27 cellular contexts compared by ENCODE assay signal in the genomic region with DNA sequence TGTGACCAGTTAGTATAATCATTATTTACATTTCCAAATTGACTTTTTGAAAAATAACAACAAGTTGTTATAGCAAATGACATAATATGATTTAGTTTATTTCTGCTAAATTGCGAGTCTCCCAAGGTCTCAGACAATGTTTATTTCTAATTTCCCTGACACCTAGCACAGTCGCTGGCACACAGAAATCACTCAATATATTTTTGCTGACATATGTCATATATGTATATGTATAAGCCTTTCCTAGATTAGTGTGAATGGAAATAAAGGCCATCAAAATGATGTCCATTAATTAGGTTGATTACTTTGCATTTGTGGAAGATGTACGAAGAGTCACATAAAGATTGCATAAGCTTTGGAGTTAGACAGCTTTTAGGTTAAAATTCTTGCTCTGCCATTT.
"Had no signal": no experiment of that assay in that cellular context is flagged by ENCODE, and none has a peak within 500 bp of the region (broad histone marks: within the 10 kb centered on the region; RNA-seq: fewer than 3 reads in every experiment).

No MANE protein-coding gene starts in this region.

- H3K27me3 ChIP-seq: stomach, suprapubic skin, testis, thyroid gland, tibial artery, tibial nerve, transverse colon, upper lobe of left lung, upper lobe of right lung, uterus, vagina had no signal

- FAIRE-seq: urothelium cell line had no signal

- ATAC-seq: stimulated activated effector memory CD8-positive, alpha-beta T cell treated with anti-CD3 and anti-CD28 coated beads, Interleukin-12 subunit alpha, Interleukin-12 subunit beta, amount 100 ng/mL, for 72 hours; stimulated activated memory B cell treated with anti-CD40 and anti-IgM and Interleukin-4, amounts not matched to agents 10 μg/mL and 1 μg/mL and 100 μg/mL, for 72 hours; stimulated activated naive B cell treated with anti-CD40 and anti-IgM and Interleukin-4, amounts not matched to agents 10 μg/mL and 1 μg/mL and 100 μg/mL, for 72 hours; stimulated activated naive CD8-positive, alpha-beta T cell treated with anti-CD3 and anti-CD28 coated beads, Interleukin-15, amount 100 ng/mL, for 72 hours; stimulated activated naive CD8-positive, alpha-beta T cell treated with anti-CD3 and anti-CD28 coated beads, Interleukin-15, Interleukin-2, amounts not matched to agents 100 U/mL and 50 U/mL, for 24 hours; upper lobe of right lung had no signal

- H3K4me3 ChIP-seq: stomach, suprapubic skin, testis, thoracic aorta, thyroid gland, tibial artery, tibial nerve, transverse colon, upper lobe of left lung, upper lobe of right lung, uterus, vagina had no signal

- H3K4me1 ChIP-seq: stomach, suprapubic skin, testis, thyroid gland, tibial artery, tibial nerve, transverse colon, upper lobe of left lung, upper lobe of right lung, uterus, vagina had no signal

- H3K36me3 ChIP-seq: stomach, suprapubic skin, thoracic aorta, thyroid gland, tibial artery, tibial nerve, transverse colon, upper lobe of left lung, upper lobe of right lung, uterus, vagina had no signal

- H3K9me3 ChIP-seq: stomach, suprapubic skin, testis, thoracic aorta, thyroid gland, tibial artery, tibial nerve, transverse colon, upper lobe of left lung, upper lobe of right lung, uterus, vagina had no signal

- H3K27ac ChIP-seq: stomach, suprapubic skin, testis, thoracic aorta, thyroid gland, tibial artery, tibial nerve, transverse colon, upper lobe of left lung, upper lobe of right lung, uterus, vagina had no signal

- DNase-seq: stimulated activated CD4-positive, alpha-beta T cell treated with anti-CD3 and anti-CD28 coated beads, Interleukin-2, amount 100 ng/mL, for 48 hours; stimulated activated CD4-positive, alpha-beta T cell treated with anti-CD3 and anti-CD28 coated beads, Interleukin-4, amount 100 ng/mL, for 1 hour; stimulated activated CD4-positive, alpha-beta T cell treated with anti-CD3 and anti-CD28 coated beads, Interleukin-4, amount 100 ng/mL, for 24 hours; stimulated activated CD4-positive, alpha-beta T cell treated with anti-CD3 and anti-CD28 coated beads, Interleukin-4, amount 100 ng/mL, for 4 hours; stimulated activated CD8-positive, alpha-beta memory T cell treated with anti-CD3 and anti-CD28 coated beads, Interleukin-4, amount 100 ng/mL, for 48 hours; stimulated activated naive B cell treated with anti-CD40 and anti-IgM and Interleukin-4, amounts not matched to agents 10 μg/mL and 1 μg/mL and 100 μg/mL, for 72 hours; stimulated activated naive CD4-positive, alpha-beta T cell; stimulated activated naive CD4-positive, alpha-beta T cell treated with Interleukin-2 at 50 U/mL for 16 hours; stimulated activated naive CD8-positive, alpha-beta T cell treated with anti-CD3 and anti-CD28 coated beads, Interleukin-15, amount 100 ng/mL, for 72 hours; stimulated activated naive CD8-positive, alpha-beta T cell treated with anti-CD3 and anti-CD28 coated beads, Interleukin-15, Interleukin-2, amounts not matched to agents 100 U/mL and 50 U/mL, for 24 hours; stomach; substantia nigra; testis; thyroid gland; tibial artery; transverse colon; trophoblast cell; upper lobe of left lung; upper lobe of right lung; uterus had no signal
